Comparison of ENCODE assay signal across 1 cellular context in genomic region chr1:36211841-36212240, GRCh38.
TF ChIP-seq lines count a peak whose summit lies in the region.

No MANE protein-coding gene starts in this region.

TF ChIP-seq in HepG2, 621 proteins besides CTCF, POLR2A, EP300 and RAD21:
- no peak for TF ChIP-seq TFDP1 (CRISPR knock-in tag; IDR thresholded peaks at IDR 0.05; ENCODE audit: borderline replicate concordance)
- no peak for TF ChIP-seq IRF2 (CRISPR knock-in tag; IDR thresholded peaks at IDR 0.05)
- no peak for TF ChIP-seq ZNF737 (CRISPR knock-in tag; IDR thresholded peaks at IDR 0.05; ENCODE audit: borderline replicate concordance)
- TF ChIP-seq SRF (IDR thresholded peaks at IDR 0.05; ENCODE audit: low read depth, low read length), result no peak
- TF ChIP-seq ZNF335 (CRISPR knock-in tag; IDR thresholded peaks at IDR 0.05), result no peak
- no peak for TF ChIP-seq SIX4 (CRISPR knock-in tag; IDR thresholded peaks at IDR 0.05)
- TF ChIP-seq RFX5 (IDR thresholded peaks at IDR 0.05; ENCODE audit: low read depth, low read length), result no peak
- no peak for TF ChIP-seq HINFP (CRISPR knock-in tag; IDR thresholded peaks at IDR 0.05; ENCODE audit: low read depth)
